Comparison of ENCODE assay signal across 14 cellular contexts in the genomic region with DNA sequence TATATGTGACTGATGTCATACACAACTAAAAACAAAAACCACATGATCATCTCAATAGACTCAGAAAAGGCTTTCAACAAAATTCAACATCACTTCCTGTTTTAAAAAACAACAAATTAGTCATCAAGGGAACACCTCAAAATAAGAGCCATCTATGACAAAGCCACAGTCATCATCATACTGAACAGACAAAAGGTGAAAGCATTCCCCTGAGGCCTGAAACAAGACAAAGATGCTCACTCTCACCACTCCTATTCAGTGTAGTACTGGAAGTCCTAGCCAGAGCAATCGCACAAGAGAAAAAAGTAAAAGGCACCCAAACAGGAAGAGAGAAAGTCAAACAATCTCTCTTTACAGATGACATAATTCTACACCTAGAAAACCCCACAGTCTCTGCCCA.
A peak's percentile ranks its signal among the peaks of the same experiment; 100 is the strongest.
DNase-seq lines count a peak whose midpoint lies in the region; ATAC-seq, FAIRE-seq and TF ChIP-seq lines count a peak whose summit lies in the region.
"Had no signal": no experiment of that assay in that cellular context is flagged by ENCODE, and none has a peak within 500 bp of the region (broad histone marks: within the 10 kb centered on the region; RNA-seq: fewer than 3 reads in every experiment).

No MANE protein-coding gene starts in this region.

- FAIRE-seq in GM19239 (lab: Jason Lieb, UNC): no peak

- no peak overlapping the region for H3K4me3 ChIP-seq in PC-3 (ENCODE audit: low read length)
- no peak overlapping the region for H3K4me3 ChIP-seq in osteoblast (ENCODE audit: insufficient read depth, low read length)
- H3K4me3 ChIP-seq: BLaER1 treated with 17β-estradiol and CSF1 and Interleukin-3, amounts not matched to agents 10 nM and 100 nM; vagina had no signal

- H4K20me1 ChIP-seq in PC-3 (ENCODE audit: low read length) (no peaks in the 10 kb centered on the region), osteoblast (ENCODE audit: insufficient read depth, low read length) (no peaks in the 10 kb centered on the region)
- H4K20me1 ChIP-seq: BLaER1 treated with 17β-estradiol and CSF1 and Interleukin-3, amounts not matched to agents 10 nM and 100 nM had no signal

- BruUV-seq in PC-3 (replicated peaks; lab: Mats Ljungman, UMichigan): no TSS peak

- intact Hi-C loops in PC-3 (cut with micrococcal nuclease): loop anchor here (10.0 kb wide), 1 partner anchor 1563 kb away; no protein-coding TSS in a partner anchor

- no peaks in the 10 kb centered on the region for H3F3A ChIP-seq in PC-3 (ENCODE audit: low read length, unreplicated experiment)

- H3K4me2 ChIP-seq in PC-3 (ENCODE audit: low read length) (no peak overlapping the region), osteoblast (ENCODE audit: insufficient read depth, low read length) (no peak overlapping the region)
- H3K4me2 ChIP-seq: BLaER1 treated with 17β-estradiol and CSF1 and Interleukin-3, amounts not matched to agents 10 nM and 100 nM had no signal

- H3K27me3 ChIP-seq in PC-3 (ENCODE audit: low read length) (peaks cover 3% of the 10 kb centered on the region; the same call in 1 of the 2 replicates), osteoblast (ENCODE audit: insufficient read depth, low read length) (no peaks in the 10 kb centered on the region)
- H3K27me3 ChIP-seq: BLaER1 treated with 17β-estradiol and CSF1 and Interleukin-3, amounts not matched to agents 10 nM and 100 nM; vagina had no signal

- no peak overlapping the region for H2AFZ ChIP-seq in PC-3 (ENCODE audit: low read length)
- H2AFZ ChIP-seq in osteoblast (ENCODE audit: low read length): no peak overlapping the region

- H3K9me3 ChIP-seq in PC-3 (ENCODE audit: low read length) (no peaks in the 10 kb centered on the region), osteoblast (ENCODE audit: low read depth, low read length) (no peaks in the 10 kb centered on the region)
- H3K9me3 ChIP-seq: BLaER1 treated with 17β-estradiol and CSF1 and Interleukin-3, amounts not matched to agents 10 nM and 100 nM; vagina had no signal

- TF ChIP-seq CTCF in PC-3 (conservative IDR thresholded peaks at IDR 0.05; ENCODE audit: low read depth, low read length) (no peak), osteoblast (IDR thresholded peaks at IDR 0.05; ENCODE audit: extremely low read depth, low read depth, low read length) (no peak)

- POLR2A ChIA-PET in PC-3 (lab: Charles Lee; ENCODE audit: unreplicated experiment): interaction anchor here (0.8 kb wide), 1 partner anchor 24 kb away, joined by 8 read pairs; no protein-coding TSS in a partner anchor

- H3K27ac ChIP-seq in PC-3 (ENCODE audit: low read length): no peak overlapping the region
- no peak overlapping the region for H3K27ac ChIP-seq in osteoblast (ENCODE audit: low read depth, low read length)
- H3K27ac ChIP-seq: BLaER1 treated with 17β-estradiol and CSF1 and Interleukin-3, amounts not matched to agents 10 nM and 100 nM; vagina had no signal

- H3K79me2 ChIP-seq in PC-3 (ENCODE audit: low read length): no peaks in the 10 kb centered on the region
- H3K79me2 ChIP-seq in osteoblast (ENCODE audit: insufficient read depth, low read length): no peaks in the 10 kb centered on the region

- ATAC-seq in GM18508 (IDR thresholded peaks at IDR 0.05; ENCODE audit: insufficient read depth, unreplicated experiment) (peak; percentile 84), GM21723 (IDR thresholded peaks at IDR 0.05; ENCODE audit: unreplicated experiment) (peak; percentile 89), HG03097 (IDR thresholded peaks at IDR 0.05; ENCODE audit: low FRiP score, unreplicated experiment) (peak; percentile 74), PC-3 (peak; percentile 57), GM18909 (IDR thresholded peaks at IDR 0.05; ENCODE audit: poor library complexity, unreplicated experiment) (no peak), esophagus mucosa (no peak)

- no peaks in the 10 kb centered on the region for H3K9me2 ChIP-seq in PC-3 (replicated peaks; ENCODE audit: low read length)

- CTCF ChIA-PET in PC-3 (lab: Charles Lee): no interaction called here

- H3K9ac ChIP-seq in PC-3 (ENCODE audit: low read length): no peak overlapping the region
- H3K9ac ChIP-seq: BLaER1 treated with 17β-estradiol and CSF1 and Interleukin-3, amounts not matched to agents 10 nM and 100 nM had no signal

- DNase-seq in PC-3: peak; percentile 40
- no peak for DNase-seq in GM19239 (ENCODE audit: insufficient read length, low spot score)
- no peak for DNase-seq in osteoblast (ENCODE audit: insufficient read length, low spot score, missing footprints)
- DNase-seq: activated CD8-positive, alpha-beta memory T cell treated with anti-CD3 and anti-CD28 coated beads for 24 hours; activated naive CD8-positive, alpha-beta T cell treated with anti-CD3 and anti-CD28 coated beads for 36 hours; kidney glomerular epithelial cell; NCI-H1694 had no signal

- H3K4me1 ChIP-seq in PC-3 (ENCODE audit: insufficient read depth, low read length): no peaks in the 10 kb centered on the region
- no peaks in the 10 kb centered on the region for H3K4me1 ChIP-seq in osteoblast (ENCODE audit: insufficient read depth, low read length)
- H3K4me1 ChIP-seq: vagina had no signal

- H3K36me3 ChIP-seq in PC-3 (ENCODE audit: low read depth, low read length) (no peaks in the 10 kb centered on the region), osteoblast (ENCODE audit: insufficient read depth, low read length) (no peaks in the 10 kb centered on the region)
- H3K36me3 ChIP-seq: BLaER1 treated with 17β-estradiol and CSF1 and Interleukin-3, amounts not matched to agents 10 nM and 100 nM; vagina had no signal

Comparison
In these comparisons a context has a peak if more than half of its experiments do, and no peak if none do; other contexts are left out.
1. ATAC-seq: peak in GM18508 (single experiment), GM21723 (single experiment), HG03097 (single experiment) and PC-3 (single experiment); none in GM18909 (single experiment) and esophagus mucosa (single experiment).